Comparison of ENCODE assay signal across 10 cellular contexts in the genomic region with DNA sequence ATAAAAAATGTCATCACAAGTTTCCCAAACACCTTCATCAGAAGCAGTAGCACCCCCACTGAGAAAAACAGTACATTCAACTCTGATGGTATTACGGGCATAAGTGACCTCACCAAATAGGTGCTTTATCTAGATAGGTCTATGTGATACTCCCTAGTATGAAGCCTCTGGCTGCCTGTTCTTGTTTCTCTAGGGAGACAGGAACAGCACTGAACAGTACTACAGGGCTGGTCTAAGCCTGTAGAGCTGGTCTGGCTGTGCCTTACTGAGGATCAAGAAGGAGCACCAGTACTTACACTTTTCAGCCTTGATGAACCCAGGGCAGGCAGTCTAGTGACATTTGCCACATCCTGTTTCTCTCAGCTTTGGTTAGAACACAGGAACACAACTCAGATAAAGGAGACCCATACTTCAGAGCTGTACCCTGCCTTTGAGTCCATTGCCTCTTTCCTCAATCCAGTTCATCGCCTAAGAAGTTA. TPM values are rescaled to one million over a fixed set of nuclear protein-coding genes. Genes with fewer than 3 reads are reported as not detected.
DNase-seq lines count a peak whose midpoint lies in the region; ATAC-seq and TF ChIP-seq lines count a peak whose summit lies in the region.
"Had no signal": no experiment of that assay in that cellular context is flagged by ENCODE, and none has a peak within 500 bp of the region (broad histone marks: within the 10 kb centered on the region; RNA-seq: fewer than 3 reads in every experiment).

No MANE protein-coding gene starts in this region.

- WGBS in testis, 2 donors: 95 to 96% methylated on average over 2 of the region's 2 CpGs

- no peaks in the 10 kb centered on the region for H3K9me3 ChIP-seq in CD4-positive, alpha-beta memory T cell (ENCODE audit: control insufficient read depth in 1 of 2, low read length in 2 of 2)
- H3K9me3 ChIP-seq in Loucy (ENCODE audit: insufficient read depth, low read depth, low read length) (0 out of 2 replicates have a peak, but pooled peaks cover 6% of the 10 kb centered on the region), testis (no peaks in the 10 kb centered on the region)
- H3K9me3 ChIP-seq: thoracic aorta had no signal

- H3K9me3 Mint-ChIP-seq in CD4-positive, alpha-beta memory T cell: peaks cover 0 to 2% (median 0%) of the 10 kb centered on the region in 8 donors
- no peaks in the 10 kb centered on the region for H3K9me3 Mint-ChIP-seq in effector memory CD8-positive, alpha-beta T cell

- H2AFZ ChIP-seq in Loucy (ENCODE audit: low read length): no peak overlapping the region

- peak overlapping the region; percentile 89 to 96 (median 90) for H3K4me3 Mint-ChIP-seq in CD4-positive, alpha-beta memory T cell
- peak overlapping the region; percentile 77 to 89 for H3K4me3 Mint-ChIP-seq in effector memory CD8-positive, alpha-beta T cell

- peak; percentile 81 for ATAC-seq in GM21423 (IDR thresholded peaks at IDR 0.05; ENCODE audit: unreplicated experiment)
- peak; percentile 84 for ATAC-seq in effector memory CD8-positive, alpha-beta T cell (replicated peaks)

- peak overlapping the region in 1 of 2 donors; percentile 50 for H3K4me3 ChIP-seq in CD4-positive, alpha-beta memory T cell (ENCODE audit: low read length in 2 of 2)
- H3K4me3 ChIP-seq in Loucy (ENCODE audit: low read length, poor library complexity, severe bottlenecking): peak overlapping the region; percentile 54
- no peak overlapping the region for H3K4me3 ChIP-seq in testis
- H3K4me3 ChIP-seq: thoracic aorta had no signal

- H3K27me3 Mint-ChIP-seq in CD4-positive, alpha-beta memory T cell: no peaks in the 10 kb centered on the region
- H3K27me3 Mint-ChIP-seq in effector memory CD8-positive, alpha-beta T cell: no peaks in the 10 kb centered on the region

- H3K36me3 Mint-ChIP-seq in CD4-positive, alpha-beta memory T cell: peaks cover 75 to 89% of the 10 kb centered on the region in 2 donors
- peaks cover 67% of the 10 kb centered on the region for H3K36me3 Mint-ChIP-seq in effector memory CD8-positive, alpha-beta T cell (ENCODE audit: insufficient read depth)

- H3K27ac ChIP-seq in CD4-positive, alpha-beta memory T cell (ENCODE audit: low read depth, low read length): peak overlapping the region; percentile 49
- no peak overlapping the region for H3K27ac ChIP-seq in testis
- H3K27ac ChIP-seq: thoracic aorta, VCaP had no signal

- H4K20me1 ChIP-seq in Loucy (ENCODE audit: insufficient read depth, low read length, poor library complexity, severe bottlenecking): no peaks in the 10 kb centered on the region

- no peaks in the 10 kb centered on the region for H3K27me3 ChIP-seq in CD4-positive, alpha-beta memory T cell (ENCODE audit: insufficient read depth, low read length)
- H3K27me3 ChIP-seq in Loucy (ENCODE audit: insufficient read depth, low read length, poor library complexity, severe bottlenecking): no peaks in the 10 kb centered on the region
- no peaks in the 10 kb centered on the region for H3K27me3 ChIP-seq in testis

- intact Hi-C loops in CD4-positive, alpha-beta memory T cell (cut with micrococcal nuclease): loop anchor here (1.0 to 10.0 kb wide), 3 partner anchors 8 to 544 kb away; no protein-coding TSS in a partner anchor
- intact Hi-C loops in testis (cut with DNase I; ENCODE audit: low total_unique reads): no loop called here

- peaks cover 3% of the 10 kb centered on the region for H3F3A ChIP-seq in Loucy (ENCODE audit: low read depth)

- POLR2A ChIA-PET in CD4-positive, alpha-beta memory T cell (lab: Charles Lee; ENCODE audit: partially characterized antibody): interaction anchor here (0.8 to 11.0 kb wide), 14 partner anchors 9 to 542 kb away, joined by 3 to 350 read pairs (median 8); partner anchors contain the start of genes DPH3, OXNAD1 and RFTN1

- CTCF ChIA-PET in CD4-positive, alpha-beta memory T cell (lab: Charles Lee; ENCODE audit: partially characterized antibody): interaction anchor here (1.0 to 9.8 kb wide), 6 partner anchors 8 to 35 kb away, joined by 3 to 132 read pairs (median 5); partner anchors contain the start of gene OXNAD1

- H3K4me1 ChIP-seq in CD4-positive, alpha-beta memory T cell (ENCODE audit: insufficient read depth, low read length): peaks cover 95% of the 10 kb centered on the region
- H3K4me1 ChIP-seq in Loucy (ENCODE audit: insufficient read depth, low read length, poor library complexity, severe bottlenecking) (peaks cover 45% of the 10 kb centered on the region), testis (no peaks in the 10 kb centered on the region)

- TF ChIP-seq CTCF in Loucy (conservative IDR thresholded peaks at IDR 0.05; ENCODE audit: low read length) (no peak), testis (IDR thresholded peaks at IDR 0.05) (no peak)

- H3K79me2 ChIP-seq in Loucy (ENCODE audit: insufficient read depth, low read length): no peaks in the 10 kb centered on the region

- H3K27ac Mint-ChIP-seq in CD4-positive, alpha-beta memory T cell: peak overlapping the region; percentile 93 to 98 (median 96)
- peak overlapping the region; percentile 88 to 96 for H3K27ac Mint-ChIP-seq in effector memory CD8-positive, alpha-beta T cell

- H3K9ac ChIP-seq in Loucy (ENCODE audit: low read depth, low read length, poor library complexity, severe bottlenecking): peak overlapping the region; percentile 32

- peak overlapping the region; percentile 66 for H3K4me2 ChIP-seq in Loucy (ENCODE audit: low read depth, low read length, poor library complexity, severe bottlenecking)

- peak; percentile 76 to 81 (median 77) for DNase-seq in CD4-positive, alpha-beta memory T cell
- peak; percentile 48 to 65 (median 53) for DNase-seq in effector memory CD8-positive, alpha-beta T cell
- DNase-seq in testis: no peak
- DNase-seq in GM19238 (ENCODE audit: insufficient read length, low spot score): no peak
- DNase-seq in globus pallidus (ENCODE audit: low spot score): no peak
- no peak for DNase-seq in A172 (ENCODE audit: low spot score)

- no peaks in the 10 kb centered on the region for H3K9me2 ChIP-seq in Loucy (replicated peaks; ENCODE audit: low read depth, low read length)

- TF ChIP-seq POLR2A in testis (IDR thresholded peaks at IDR 0.05): no peak

- H3K4me1 Mint-ChIP-seq in CD4-positive, alpha-beta memory T cell: peaks cover 81 to 99% (median 92%) of the 10 kb centered on the region in 4 donors
- peaks cover 53 to 78% of the 10 kb centered on the region in 2 donors for H3K4me1 Mint-ChIP-seq in effector memory CD8-positive, alpha-beta T cell (ENCODE audit: low read depth in 2 of 2)

- H3K36me3 ChIP-seq in CD4-positive, alpha-beta memory T cell (ENCODE audit: insufficient read depth, low read length): peaks cover 26% of the 10 kb centered on the region
- H3K36me3 ChIP-seq in Loucy (ENCODE audit: insufficient read depth, low read length) (peaks cover 44% of the 10 kb centered on the region), testis (ENCODE audit: low read depth, missing control alignments) (no peaks in the 10 kb centered on the region)
- H3K36me3 ChIP-seq: thoracic aorta had no signal

RNA-seq across cellular contexts. Expression of gene OXNAD1, which starts 35.9 kb away (rescaled TPM):
- total RNA-seq in CD4-positive, alpha-beta memory T cell: 10 to 100 TPM; 78.5 to 84.7 TPM
- 10 to 100 TPM; 61.7 to 68.0 TPM for polyA plus RNA-seq in CD4-positive, alpha-beta memory T cell
- 10 to 100 TPM; 27.3 to 31.2 TPM for total RNA-seq in testis
- polyA plus RNA-seq in testis (ENCODE audit: insufficient read depth, low read depth, low replicate concordance): 11.8 TPM
- total RNA-seq in A172 (2014; rRNA removed; shearing (Covaris generic)): 17.5 and 18.7 TPM in 2 replicates

RNA-seq across cellular contexts. Expression of gene DPH3, which starts 36.2 kb away (rescaled TPM):
- 10 to 100 TPM; 15.2 to 15.4 TPM for total RNA-seq in CD4-positive, alpha-beta memory T cell
- polyA plus RNA-seq in CD4-positive, alpha-beta memory T cell: 10 to 100 TPM; 19.6 to 39.7 TPM
- total RNA-seq in testis: 10 to 100 TPM; 14.6 to 14.7 TPM
- polyA plus RNA-seq in testis (ENCODE audit: insufficient read depth, low read depth, low replicate concordance): 23.6 TPM
- total RNA-seq in A172 (2014; rRNA removed; shearing (Covaris generic)): 21.3 and 23.5 TPM in 2 replicates

Comparison
In these comparisons a context has a peak if more than half of its experiments do, and no peak if none do; other contexts are left out.
1. DNase-seq: peak in CD4-positive, alpha-beta memory T cell (5 of 5) and effector memory CD8-positive, alpha-beta T cell (3 of 3); none in testis (single experiment), GM19238 (single experiment), globus pallidus (single experiment) and A172 (single experiment).